In the genomic region with DNA sequence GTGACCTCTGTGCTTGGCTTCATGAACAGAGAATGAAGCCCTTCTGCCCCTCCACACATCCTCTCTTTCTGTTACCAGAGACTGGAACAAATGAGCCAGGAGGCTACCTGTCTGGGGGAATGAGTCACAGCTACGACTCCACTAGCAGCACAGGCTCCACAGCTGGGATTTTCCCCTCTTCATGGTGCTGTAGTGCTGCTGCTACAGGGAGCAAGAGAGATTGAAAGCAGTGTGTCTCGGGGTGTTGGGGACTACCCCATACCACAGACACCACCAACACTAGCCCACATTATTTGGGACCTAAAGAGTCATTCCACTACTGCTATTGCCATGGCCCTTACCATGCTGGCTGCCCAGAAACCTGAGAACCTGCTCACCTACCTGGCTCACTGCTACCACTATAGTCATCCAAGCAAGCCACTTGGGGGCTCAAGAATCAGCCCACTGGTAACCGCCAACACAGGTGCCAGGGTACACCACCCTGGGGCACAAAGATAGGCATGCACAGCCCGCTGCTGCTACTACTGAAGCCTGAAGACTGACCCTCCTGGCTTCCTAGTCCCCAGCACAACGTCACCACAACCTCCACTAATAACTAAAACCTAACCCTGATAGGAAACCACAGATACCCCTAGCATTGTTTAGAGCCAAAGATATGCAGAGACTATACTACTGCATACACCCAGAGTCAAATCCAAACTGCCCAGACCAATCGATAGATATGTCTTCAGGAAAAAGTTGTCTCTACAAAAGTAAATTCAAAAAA, we compare ENCODE assay signal across 14 cellular contexts. TPM values are rescaled to one million over a fixed set of nuclear protein-coding genes. Genes with fewer than 3 reads are reported as not detected.
A peak's percentile ranks its signal among the peaks of the same experiment; 100 is the strongest.
DNase-seq lines count a peak whose midpoint lies in the region; ATAC-seq, FAIRE-seq and TF ChIP-seq lines count a peak whose summit lies in the region.
"Had no signal": no experiment of that assay in that cellular context is flagged by ENCODE, and none has a peak within 500 bp of the region (broad histone marks: within the 10 kb centered on the region; RNA-seq: fewer than 3 reads in every experiment).

No MANE protein-coding gene starts in this region.

- H3K4me2 ChIP-seq in OCI-LY3 (ENCODE audit: low read length) = peak overlapping the region; percentile 25

- peaks cover 2% of the 10 kb centered on the region for H3K4me1 Mint-ChIP-seq in activated naive CD4-positive, alpha-beta T cell treated with anti-CD3 and anti-CD28 coated beads for 36 hours (ENCODE audit: low read depth)
- H3K4me1 Mint-ChIP-seq in stimulated activated naive CD8-positive, alpha-beta T cell treated with anti-CD3 and anti-CD28 coated beads, Interleukin-15, Interleukin-2, amounts not matched to agents 100 ng/mL and 50 ng/mL, for 24 hours (ENCODE audit: low read depth) = peaks cover 20% of the 10 kb centered on the region
- no peaks in the 10 kb centered on the region for H3K4me1 Mint-ChIP-seq in CD4-positive, alpha-beta T cell (ENCODE audit: low read depth)

- intact Hi-C loops in activated naive CD4-positive, alpha-beta T cell treated with anti-CD3 and anti-CD28 coated beads for 36 hours (cut with micrococcal nuclease) = loop anchor here (10.0 kb wide), 2 partner anchors 593 to 703 kb away; a partner anchor contains a TSS
- intact Hi-C loops in pancreas (cut with DNase I) = no loop called here
- intact Hi-C loops in CD4-positive, alpha-beta T cell (cut with DNase I, micrococcal nuclease) = no loop called here

- H3K27me3 Mint-ChIP-seq in activated naive CD4-positive, alpha-beta T cell treated with anti-CD3 and anti-CD28 coated beads for 36 hours (ENCODE audit: low read depth) = peaks cover 24% of the 10 kb centered on the region
- peaks cover 55% of the 10 kb centered on the region for H3K27me3 Mint-ChIP-seq in stimulated activated naive CD8-positive, alpha-beta T cell treated with anti-CD3 and anti-CD28 coated beads, Interleukin-15, Interleukin-2, amounts not matched to agents 100 ng/mL and 50 ng/mL, for 24 hours
- H3K27me3 Mint-ChIP-seq in CD4-positive, alpha-beta T cell = peaks cover 32% of the 10 kb centered on the region
- H3K27me3 Mint-ChIP-seq: progenitor cell of endocrine pancreas had no signal

- H3K27ac ChIP-seq in OCI-LY3 (ENCODE audit: low read length) = peak overlapping the region; percentile 22; the same call in 1 of the 2 replicates
- H3K27ac ChIP-seq in pancreas = no peak overlapping the region
- no peak overlapping the region for H3K27ac ChIP-seq in CD4-positive, alpha-beta T cell (ENCODE audit: low read depth, low read length)
- H3K27ac ChIP-seq: thoracic aorta had no signal

- H2AFZ ChIP-seq in OCI-LY3 (ENCODE audit: low read depth, low read length) = no peak overlapping the region

- peak; percentile 63 for DNase-seq in activated naive CD4-positive, alpha-beta T cell treated with anti-CD3 and anti-CD28 coated beads for 36 hours
- no peak for DNase-seq in activated naive CD4-positive, alpha-beta T cell treated with anti-CD3 and anti-CD28 coated beads, Interleukin-2, amount 50 U/mL, for 16 hours
- DNase-seq in pancreas = no peak
- DNase-seq in CD4-positive, alpha-beta T cell = no peak
- DNase-seq: BE2C; central memory CD4-positive, alpha-beta T cell; NCI-H2081 treated with DMSO at 0.1 percent for 48 hours had no signal

- no peak overlapping the region for H3K27ac Mint-ChIP-seq in activated naive CD4-positive, alpha-beta T cell treated with anti-CD3 and anti-CD28 coated beads for 36 hours
- H3K27ac Mint-ChIP-seq in stimulated activated naive CD8-positive, alpha-beta T cell treated with anti-CD3 and anti-CD28 coated beads, Interleukin-15, Interleukin-2, amounts not matched to agents 100 ng/mL and 50 ng/mL, for 24 hours = peak overlapping the region; percentile 66
- H3K27ac Mint-ChIP-seq in CD4-positive, alpha-beta T cell = no peak overlapping the region
- H3K27ac Mint-ChIP-seq: progenitor cell of endocrine pancreas had no signal

- peaks cover 12% of the 10 kb centered on the region for H3K36me3 ChIP-seq in OCI-LY3 (replicated peaks; ENCODE audit: low read depth, low read length)
- H3K36me3 ChIP-seq in pancreas = no peaks in the 10 kb centered on the region
- H3K36me3 ChIP-seq: BE2C, thoracic aorta had no signal

- POLR2A ChIA-PET in CD4-positive, alpha-beta T cell (lab: Charles Lee) = no interaction called here

- H3K4me3 ChIP-seq in OCI-LY3 (ENCODE audit: low read length) (no peak overlapping the region), pancreas (no peak overlapping the region)
- H3K4me3 ChIP-seq: thoracic aorta had no signal

- TF ChIP-seq CTCF in OCI-LY3 (IDR thresholded peaks at IDR 0.05; ENCODE audit: low read depth, low read length) = no peak
- no peak for TF ChIP-seq CTCF in pancreas (IDR thresholded peaks at IDR 0.05)
- no peak for TF ChIP-seq CTCF in CD4-positive, alpha-beta T cell (IDR thresholded peaks at IDR 0.05)

- H3K9me3 ChIP-seq in OCI-LY3 (ENCODE audit: insufficient read depth, low read length) (peaks cover 32% of the 10 kb centered on the region), pancreas (no peaks in the 10 kb centered on the region)
- peaks cover 13% of the 10 kb centered on the region for H3K9me3 ChIP-seq in CD4-positive, alpha-beta T cell (ENCODE audit: control insufficient read depth, low read length)
- H3K9me3 ChIP-seq: BE2C had no signal

- H3K79me2 ChIP-seq in OCI-LY3 (ENCODE audit: low read length) = no peaks in the 10 kb centered on the region

- no peaks in the 10 kb centered on the region for H4K20me1 ChIP-seq in OCI-LY3 (ENCODE audit: insufficient read depth, low read length)

- ATAC-seq in HG02763 (IDR thresholded peaks at IDR 0.05; ENCODE audit: unreplicated experiment) (peak; percentile 97), pancreas (no peak), SK-N-SH treated with all-trans-retinoic acid at 6 μM for 48 hours (no peak)
- ATAC-seq in CD4-positive, alpha-beta T cell (ENCODE audit: poor library complexity) = no peak
- ATAC-seq: HCT116 had no signal

- H3K4me1 ChIP-seq in OCI-LY3 (ENCODE audit: low read length) = peaks cover 27% of the 10 kb centered on the region
- no peaks in the 10 kb centered on the region for H3K4me1 ChIP-seq in pancreas
- H3K4me1 ChIP-seq: BE2C had no signal

- no peak for FAIRE-seq in pancreas (lab: Jason Lieb, UNC)

- H3K36me3 Mint-ChIP-seq in activated naive CD4-positive, alpha-beta T cell treated with anti-CD3 and anti-CD28 coated beads for 36 hours (ENCODE audit: low read depth) = peaks cover 4% of the 10 kb centered on the region
- peaks cover 8% of the 10 kb centered on the region for H3K36me3 Mint-ChIP-seq in stimulated activated naive CD8-positive, alpha-beta T cell treated with anti-CD3 and anti-CD28 coated beads, Interleukin-15, Interleukin-2, amounts not matched to agents 100 ng/mL and 50 ng/mL, for 24 hours (ENCODE audit: low read depth)
- H3K36me3 Mint-ChIP-seq in CD4-positive, alpha-beta T cell (ENCODE audit: low read depth) = no peaks in the 10 kb centered on the region

- WGBS in pancreas, 2 donors = 47 to 54% methylated on average over 6 of the region's 6 CpGs

- H3K4me3 Mint-ChIP-seq in activated naive CD4-positive, alpha-beta T cell treated with anti-CD3 and anti-CD28 coated beads for 36 hours = no peak overlapping the region
- H3K4me3 Mint-ChIP-seq in stimulated activated naive CD8-positive, alpha-beta T cell treated with anti-CD3 and anti-CD28 coated beads, Interleukin-15, Interleukin-2, amounts not matched to agents 100 ng/mL and 50 ng/mL, for 24 hours = no peak overlapping the region
- no peak overlapping the region for H3K4me3 Mint-ChIP-seq in CD4-positive, alpha-beta T cell

- no peak overlapping the region for H3K9ac ChIP-seq in OCI-LY3 (ENCODE audit: low read length)

- CTCF ChIA-PET in activated naive CD4-positive, alpha-beta T cell treated with anti-CD3 and anti-CD28 coated beads for 36 hours (lab: Charles Lee) = no interaction called here
- CTCF ChIA-PET in CD4-positive, alpha-beta T cell (lab: Charles Lee) = no interaction called here

- H3K27me3 ChIP-seq in OCI-LY3 (ENCODE audit: low read depth, low read length) (no peaks in the 10 kb centered on the region), pancreas (no peaks in the 10 kb centered on the region)
- H3K27me3 ChIP-seq in CD4-positive, alpha-beta T cell (ENCODE audit: control insufficient read depth, insufficient read depth, low read length) = no peaks in the 10 kb centered on the region
- H3K27me3 ChIP-seq: BE2C had no signal

- peaks cover 13% of the 10 kb centered on the region for H3K9me3 Mint-ChIP-seq in activated naive CD4-positive, alpha-beta T cell treated with anti-CD3 and anti-CD28 coated beads for 36 hours
- peaks cover 24% of the 10 kb centered on the region for H3K9me3 Mint-ChIP-seq in stimulated activated naive CD8-positive, alpha-beta T cell treated with anti-CD3 and anti-CD28 coated beads, Interleukin-15, Interleukin-2, amounts not matched to agents 100 ng/mL and 50 ng/mL, for 24 hours
- peaks cover 6% of the 10 kb centered on the region for H3K9me3 Mint-ChIP-seq in CD4-positive, alpha-beta T cell

RNA-seq across cellular contexts. Expression of a gene that starts 17.7 kb away (rescaled TPM):
- not detected for total RNA-seq in activated naive CD4-positive, alpha-beta T cell treated with anti-CD3 and anti-CD28 coated beads for 36 hours
- total RNA-seq in pancreas = under 1 TPM in 2 of 6 donors, not detected in 4; 0.55 to 0.72 TPM
- polyA plus RNA-seq in pancreas = not detected
- not detected for total RNA-seq in CD4-positive, alpha-beta T cell
- total RNA-seq: progenitor cell of endocrine pancreas, thoracic aorta had no signal

RNA-seq across cellular contexts. Expression of a gene that starts 27.9 kb away (rescaled TPM):
- not detected for total RNA-seq in activated naive CD4-positive, alpha-beta T cell treated with anti-CD3 and anti-CD28 coated beads for 36 hours
- total RNA-seq in pancreas = not detected
- polyA plus RNA-seq in pancreas = not detected
- total RNA-seq in CD4-positive, alpha-beta T cell = not detected
- total RNA-seq: progenitor cell of endocrine pancreas, thoracic aorta had no signal

RNA-seq across cellular contexts. Expression of a gene that starts 40.0 kb away (rescaled TPM):
- total RNA-seq in activated naive CD4-positive, alpha-beta T cell treated with anti-CD3 and anti-CD28 coated beads for 36 hours = not detected
- total RNA-seq in pancreas = under 1 TPM in 1 of 6 donors, not detected in 5; 0.19 TPM
- polyA plus RNA-seq in pancreas = not detected
- total RNA-seq in CD4-positive, alpha-beta T cell = not detected
- total RNA-seq: progenitor cell of endocrine pancreas, thoracic aorta had no signal

RNA-seq across cellular contexts. Expression of a gene that starts 54.7 kb away (rescaled TPM):
- total RNA-seq in activated naive CD4-positive, alpha-beta T cell treated with anti-CD3 and anti-CD28 coated beads for 36 hours = not detected
- not detected for total RNA-seq in pancreas
- not detected for polyA plus RNA-seq in pancreas
- total RNA-seq in CD4-positive, alpha-beta T cell = not detected
- total RNA-seq: progenitor cell of endocrine pancreas, thoracic aorta had no signal
